Comparison of ENCODE assay signal across 23 cellular contexts in genomic region chr1:110241516-110241915, GRCh38. TPM values are rescaled to one million over a fixed set of nuclear protein-coding genes. Genes with fewer than 3 reads are reported as not detected.
DNase-seq lines count a peak whose midpoint lies in the region; ATAC-seq and TF ChIP-seq lines count a peak whose summit lies in the region.
"Had no signal": no experiment of that assay in that cellular context is flagged by ENCODE, and none has a peak within 500 bp of the region (broad histone marks: within the 10 kb centered on the region; RNA-seq: fewer than 3 reads in every experiment).

No MANE protein-coding gene starts in this region.

- H3K4me3 Mint-ChIP-seq in GM23338 (no peak overlapping the region; the same call in 2 of the 3 replicates), endothelial cell (ENCODE audit: unreplicated experiment) (no peak overlapping the region)
- H3K4me3 Mint-ChIP-seq: CD8-positive, alpha-beta T cell; IgD-negative memory B cell had no signal

- H3F3A ChIP-seq in SK-N-SH (replicated peaks; ENCODE audit: insufficient read depth) (no peaks in the 10 kb centered on the region), GM23338 (replicated peaks; ENCODE audit: low read depth) (no peaks in the 10 kb centered on the region)

- H3K27me3 Mint-ChIP-seq in GM23338 (ENCODE audit: insufficient read depth, low read depth, poor library complexity) (peaks cover 19% of the 10 kb centered on the region), endothelial cell (ENCODE audit: unreplicated experiment) (peaks cover 18% of the 10 kb centered on the region)

- intact Hi-C loops in left ventricle myocardium inferior (cut with micrococcal nuclease): no loop called here

- ATAC-seq in SK-N-SH treated with all-trans-retinoic acid at 6 μM for 48 hours (no peak), GM23338 (no peak)
- ATAC-seq: CD8-positive, alpha-beta T cell; HCT116; Right ventricle myocardium inferior had no signal

- H3K4me1 Mint-ChIP-seq in GM23338: peaks cover 40% of the 10 kb centered on the region
- H3K4me1 Mint-ChIP-seq in endothelial cell (ENCODE audit: unreplicated experiment): peaks cover 31% of the 10 kb centered on the region

- no peak overlapping the region for H3K27ac Mint-ChIP-seq in GM23338
- peak overlapping the region; percentile 55 for H3K27ac Mint-ChIP-seq in endothelial cell (ENCODE audit: unreplicated experiment)
- H3K27ac Mint-ChIP-seq: CD8-positive, alpha-beta T cell had no signal

- no peak overlapping the region for H3K9ac ChIP-seq in SK-N-SH
- H3K9ac ChIP-seq: KMS-11 had no signal

- TF ChIP-seq RAD21 in SK-N-SH (IDR thresholded peaks at IDR 0.05; ENCODE audit: low read length): no peak

- H3K27me3 ChIP-seq in SK-N-SH (ENCODE audit: insufficient read depth): no peaks in the 10 kb centered on the region
- H3K27me3 ChIP-seq in GM23338 (ENCODE audit: insufficient read depth): 0 out of 2 replicates have a peak, but pooled peaks cover 9% of the 10 kb centered on the region
- no peaks in the 10 kb centered on the region for H3K27me3 ChIP-seq in left ventricle myocardium inferior (ENCODE audit: low read depth)

- no peaks in the 10 kb centered on the region for H4K20me1 ChIP-seq in SK-N-SH (ENCODE audit: insufficient read depth)
- H4K20me1 ChIP-seq in GM23338 (replicated peaks; ENCODE audit: insufficient read depth): no peaks in the 10 kb centered on the region; the same call in 1 of the 2 replicates

- 17% methylated on average over 2 of the region's 2 CpGs for WGBS in SK-N-SH (ENCODE audit: low lambda C conversion rate)

- no peaks in the 10 kb centered on the region; the same call in 2 of the 3 replicates for H3K9me3 Mint-ChIP-seq in GM23338
- no peaks in the 10 kb centered on the region for H3K9me3 Mint-ChIP-seq in endothelial cell (ENCODE audit: unreplicated experiment)
- H3K9me3 Mint-ChIP-seq: CD8-positive, alpha-beta T cell; IgD-negative memory B cell had no signal

- TF ChIP-seq CTCF in SK-N-SH (IDR thresholded peaks at IDR 0.05) (no peak), GM23338 (conservative IDR thresholded peaks at IDR 0.05; ENCODE audit: low read depth in 2 of 2) (no peak), endothelial cell (IDR thresholded peaks at IDR 0.05; ENCODE audit: unreplicated experiment) (no peak), left ventricle myocardium inferior (IDR thresholded peaks at IDR 0.05; ENCODE audit: borderline replicate concordance) (no peak)

- no peaks in the 10 kb centered on the region; the same call in 2 of the 3 replicates for H3K36me3 Mint-ChIP-seq in GM23338 (ENCODE audit: low read depth)
- H3K36me3 Mint-ChIP-seq in endothelial cell (ENCODE audit: low read depth, unreplicated experiment): peaks cover 36% of the 10 kb centered on the region
- H3K36me3 Mint-ChIP-seq: CD8-positive, alpha-beta T cell had no signal

- no peak overlapping the region for H2AFZ ChIP-seq in SK-N-SH (ENCODE audit: low read depth)
- no peak overlapping the region for H2AFZ ChIP-seq in GM23338
- H2AFZ ChIP-seq: PC-9 had no signal

- CTCF ChIA-PET in SK-N-SH (lab: Yijun Ruan, JAX): interaction anchor here (0.8 to 4.4 kb wide), 5 partner anchors 10 to 71 kb away, joined by 3 to 19 read pairs (median 7); no protein-coding TSS in a partner anchor

- no peak for DNase-seq in SK-N-SH
- DNase-seq in GM23338 (ENCODE audit: low spot score): no peak
- no peak for DNase-seq in endothelial cell (ENCODE audit: low spot score)
- no peak for DNase-seq in T-helper 9 cell
- no peak for DNase-seq in left ventricle myocardium inferior
- DNase-seq in nucleus accumbens (lab: John Stamatoyannopoulos, UW): no peak
- DNase-seq: 8988T; ACHN; Caco-2; CD8-positive, alpha-beta T cell; GF-D8; MM.1S; NCI-H2029; NCI-H446 treated with DMSO at 0.1 percent for 48 hours; NCI-H526; PC-9; SJCRH30 had no signal

- no peak for TF ChIP-seq EP300 in SK-N-SH (IDR thresholded peaks at IDR 0.05; ENCODE audit: borderline replicate concordance in 1 of 2, low read depth in 1 of 2, low read length in 1 of 2)

- H3K9me3 ChIP-seq in SK-N-SH (no peaks in the 10 kb centered on the region), left ventricle myocardium inferior (replicated peaks) (no peaks in the 10 kb centered on the region)
- H3K9me3 ChIP-seq: Caco-2, SJCRH30 had no signal

- H3K4me1 ChIP-seq in SK-N-SH (ENCODE audit: control insufficient read depth in 1 of 2, insufficient read depth in 2 of 2, low read depth in 1 of 2, low read length in 1 of 2) (peaks cover 0 to 15% of the 10 kb centered on the region in 2 experiments; a peak in 1 of 4 replicates), GM23338 (ENCODE audit: insufficient read depth) (peaks cover 34% of the 10 kb centered on the region), left ventricle myocardium inferior (peaks cover 21% of the 10 kb centered on the region)
- H3K4me1 ChIP-seq: Caco-2 had no signal

- H3K4me3 ChIP-seq in SK-N-SH (ENCODE audit: low read depth in 2 of 2, low read length in 1 of 2): no peak overlapping the region
- no peak overlapping the region for H3K4me3 ChIP-seq in GM23338
- no peak overlapping the region for H3K4me3 ChIP-seq in left ventricle myocardium inferior
- H3K4me3 ChIP-seq: PC-9, SJCRH30 had no signal

- H3K36me3 ChIP-seq in SK-N-SH (replicated peaks in 1 of 2; ENCODE audit: control insufficient read depth in 1 of 2, insufficient read depth in 2 of 2, low read length in 1 of 2) (no peaks in the 10 kb centered on the region), GM23338 (ENCODE audit: insufficient read depth) (no peaks in the 10 kb centered on the region), left ventricle myocardium inferior (no peaks in the 10 kb centered on the region)
- H3K36me3 ChIP-seq: SJCRH30 had no signal

- H3K79me2 ChIP-seq in SK-N-SH (ENCODE audit: insufficient read depth) (no peaks in the 10 kb centered on the region), GM23338 (replicated peaks; ENCODE audit: insufficient read depth) (no peaks in the 10 kb centered on the region)

- H3K27ac ChIP-seq in SK-N-SH (ENCODE audit: low read depth in 2 of 2, low read length in 1 of 2): no peak overlapping the region
- no peak overlapping the region for H3K27ac ChIP-seq in GM23338 (ENCODE audit: low read depth)
- H3K27ac ChIP-seq in left ventricle myocardium inferior (replicated peaks): no peak overlapping the region
- H3K27ac ChIP-seq: HL-60, KMS-11, PC-9, SJCRH30 had no signal

- POLR2A ChIA-PET in SK-N-SH (lab: Yijun Ruan, JAX): no interaction called here

- no peaks in the 10 kb centered on the region for H3K9me2 ChIP-seq in SK-N-SH
- H3K9me2 ChIP-seq in GM23338 (ENCODE audit: insufficient read depth): 0 out of 2 replicates have a peak, but pooled peaks cover 15% of the 10 kb centered on the region

- no peak overlapping the region for H3K4me2 ChIP-seq in SK-N-SH
- peak overlapping the region; percentile 63 for H3K4me2 ChIP-seq in GM23338
- H3K4me2 ChIP-seq: KMS-11, PC-9 had no signal

TF ChIP-seq in SK-N-SH treated with all-trans-retinoic acid at 6 μM for 48 hours, 23 proteins besides CTCF, POLR2A, EP300 and RAD21:
- TF ChIP-seq ESRRG (CRISPR knock-in tag; IDR thresholded peaks at IDR 0.05): no peak
- TF ChIP-seq ZFP3 (CRISPR knock-in tag; IDR thresholded peaks at IDR 0.05): peak; percentile 92

TF ChIP-seq in SK-N-SH, 30 proteins besides CTCF, POLR2A, EP300 and RAD21 (continues in another document):
- TF ChIP-seq YY1 (IDR thresholded peaks at IDR 0.05; ENCODE audit: low read depth) (no peak), MEF2A (IDR thresholded peaks at IDR 0.05; ENCODE audit: borderline replicate concordance, low read depth) (no peak), FOXJ3 (CRISPR knock-in tag; IDR thresholded peaks at IDR 0.05) (no peak)
- TF ChIP-seq, protein P1, sequence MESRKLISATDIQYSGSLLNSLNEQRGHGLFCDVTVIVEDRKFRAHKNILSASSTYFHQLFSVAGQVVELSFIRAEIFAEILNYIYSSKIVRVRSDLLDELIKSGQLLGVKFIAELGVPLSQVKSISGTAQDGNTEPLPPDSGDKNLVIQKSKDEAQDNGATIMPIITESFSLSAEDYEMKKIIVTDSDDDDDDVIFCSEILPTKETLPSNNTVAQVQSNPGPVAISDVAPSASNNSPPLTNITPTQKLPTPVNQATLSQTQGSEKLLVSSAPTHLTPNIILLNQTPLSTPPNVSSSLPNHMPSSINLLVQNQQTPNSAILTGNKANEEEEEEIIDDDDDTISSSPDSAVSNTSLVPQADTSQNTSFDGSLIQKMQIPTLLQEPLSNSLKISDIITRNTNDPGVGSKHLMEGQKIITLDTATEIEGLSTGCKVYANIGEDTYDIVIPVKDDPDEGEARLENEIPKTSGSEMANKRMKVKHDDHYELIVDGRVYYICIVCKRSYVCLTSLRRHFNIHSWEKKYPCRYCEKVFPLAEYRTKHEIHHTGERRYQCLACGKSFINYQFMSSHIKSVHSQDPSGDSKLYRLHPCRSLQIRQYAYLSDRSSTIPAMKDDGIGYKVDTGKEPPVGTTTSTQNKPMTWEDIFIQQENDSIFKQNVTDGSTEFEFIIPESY (IDR thresholded peaks at IDR 0.05; ENCODE audit: borderline replicate concordance, low read depth): no peak

TF ChIP-seq in GM23338, 12 proteins besides CTCF, POLR2A, EP300 and RAD21 (continues in another document):
- TF ChIP-seq JUNB (IDR thresholded peaks at IDR 0.05; ENCODE audit: unreplicated experiment) (no peak), ETS1 (IDR thresholded peaks at IDR 0.05) (no peak)

RNA-seq across cellular contexts. Expression of gene KCNC4, which starts 31.4 kb away (rescaled TPM):
- polyA plus RNA-seq in SK-N-SH (2012; rRNA removed) (0.37 and 0.51 TPM in 2 replicates), GM23338 (2016; fragmentation: Nextera tagmentation; extraction: Ambion mirVana) (3.4 and 3.5 TPM in 2 replicates)
- 0.21 and 0.35 TPM in 2 replicates for polyA plus RNA-seq in SK-N-SH (2012; cell fraction: cytosol; rRNA removed)
- polyA plus RNA-seq in SK-N-SH (2012; cell fraction: nucleus; rRNA removed): 1.2 and 1.6 TPM in 2 replicates
- 10.5 and 10.7 TPM in 2 replicates for total RNA-seq in GM23338 (2014; rRNA removed; shearing (Covaris generic))
- total RNA-seq in endothelial cell (ENCODE audit: unreplicated experiment) (37.4 TPM), left ventricle myocardium inferior (6.1 TPM)
